ENCODE assay signal across 8 cellular contexts in the genomic region with DNA sequence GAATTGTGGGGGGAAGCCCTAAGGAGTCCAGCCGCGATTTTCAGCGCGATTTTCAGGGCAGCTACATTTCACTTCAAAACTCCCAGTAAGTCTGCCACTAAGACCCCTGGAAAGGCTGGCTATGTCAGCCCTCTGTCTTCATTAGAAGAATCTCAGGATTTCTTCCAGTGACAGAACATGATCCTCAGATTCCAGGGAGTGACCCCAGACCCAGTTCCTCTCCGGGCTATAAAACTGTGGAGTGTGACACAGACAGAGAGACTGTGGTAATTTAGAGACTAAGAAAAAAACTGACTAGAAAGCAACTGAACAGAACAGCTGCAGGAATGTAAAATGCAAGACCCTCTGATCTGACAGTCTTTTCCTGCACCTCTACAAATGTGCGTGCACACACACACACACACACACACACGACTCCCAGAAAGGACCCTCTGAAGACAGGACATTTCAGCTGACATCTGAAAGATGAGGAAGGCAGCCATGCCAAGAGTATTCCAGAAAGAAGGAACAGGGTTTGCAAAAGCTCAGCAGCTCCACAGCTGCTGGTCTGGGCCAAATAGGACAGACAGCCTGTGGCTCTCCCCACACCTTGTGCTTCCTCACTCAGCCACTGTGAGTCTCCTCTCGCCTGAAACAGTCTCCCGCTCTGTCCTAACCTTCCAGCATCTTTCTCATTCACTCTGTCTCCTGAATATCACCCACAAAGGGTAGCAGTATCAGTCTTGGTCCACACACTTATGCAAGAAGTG.
DNase-seq lines count a peak whose midpoint lies in the region; ATAC-seq and TF ChIP-seq lines count a peak whose summit lies in the region.

No MANE protein-coding gene starts in this region.

- no peaks in the 10 kb centered on the region for H3K36me3 Mint-ChIP-seq in CD4-positive, CD25-positive, alpha-beta regulatory T cell
- H3K36me3 Mint-ChIP-seq in activated naive CD8-positive, alpha-beta T cell treated with anti-CD3 and anti-CD28 coated beads, Interleukin-2, amount 50 U/mL, for 24 hours (ENCODE audit: low read depth), result no peaks in the 10 kb centered on the region

- 0 out of 2 replicates have a peak, but pooled peaks have one; percentile 29 for TF ChIP-seq CTCF in HEK293 (tag by site-specific recombination; IDR thresholded peaks at IDR 0.05)

- no peaks in the 10 kb centered on the region for H3K36me3 ChIP-seq in CD4-positive, CD25-positive, alpha-beta regulatory T cell (ENCODE audit: control insufficient read depth, insufficient read depth, low read length)
- H3K36me3 ChIP-seq in HEK293 (ENCODE audit: control insufficient read depth in 2 of 2, insufficient read depth in 1 of 2, low read length in 2 of 2), result no peaks in the 10 kb centered on the region

- H3K4me3 Mint-ChIP-seq in CD4-positive, CD25-positive, alpha-beta regulatory T cell, result peak overlapping the region; percentile 52 to 77 (median 66)
- no peak overlapping the region for H3K4me3 Mint-ChIP-seq in activated naive CD8-positive, alpha-beta T cell treated with anti-CD3 and anti-CD28 coated beads, Interleukin-2, amount 50 U/mL, for 24 hours

- peak in 1 of 3 donors; percentile 27 for DNase-seq in CD4-positive, CD25-positive, alpha-beta regulatory T cell
- no peak for DNase-seq in activated naive CD8-positive, alpha-beta T cell treated with anti-CD3 and anti-CD28 coated beads, Interleukin-2, amount 50 U/mL, for 24 hours
- DNase-seq in RPMI8226, result no peak
- no peak for DNase-seq in DMS79 treated with DMSO at 0.1 percent for 48 hours (lab: John Stamatoyannopoulos, UW)
- DNase-seq in activated gamma-delta T cell (lab: John Stamatoyannopoulos, UW), result no peak

- no peaks in the 10 kb centered on the region for H3K9me3 ChIP-seq in CD4-positive, CD25-positive, alpha-beta regulatory T cell (ENCODE audit: control insufficient read depth in 2 of 2, low read length in 2 of 2)
- H3K9me3 ChIP-seq in HEK293 (ENCODE audit: control insufficient read depth, insufficient read depth, low read depth, low read length), result no peaks in the 10 kb centered on the region

- H3K27me3 ChIP-seq in CD4-positive, CD25-positive, alpha-beta regulatory T cell (ENCODE audit: control insufficient read depth, insufficient read depth, low read length), result no peaks in the 10 kb centered on the region
- H3K27me3 ChIP-seq in layer of hippocampus (ENCODE audit: control insufficient read depth, insufficient read depth, low read length), result no peaks in the 10 kb centered on the region

- peaks cover 8% of the 10 kb centered on the region for H3K27me3 Mint-ChIP-seq in CD4-positive, CD25-positive, alpha-beta regulatory T cell
- H3K27me3 Mint-ChIP-seq in activated naive CD8-positive, alpha-beta T cell treated with anti-CD3 and anti-CD28 coated beads, Interleukin-2, amount 50 U/mL, for 24 hours, result no peaks in the 10 kb centered on the region

- H3K27ac Mint-ChIP-seq in CD4-positive, CD25-positive, alpha-beta regulatory T cell, result peak overlapping the region; percentile 93 to 97 (median 96)
- peak overlapping the region; percentile 29 for H3K27ac Mint-ChIP-seq in activated naive CD8-positive, alpha-beta T cell treated with anti-CD3 and anti-CD28 coated beads, Interleukin-2, amount 50 U/mL, for 24 hours

- peaks cover 0 to 2% (median 0%) of the 10 kb centered on the region in 7 donors for H3K9me3 Mint-ChIP-seq in CD4-positive, CD25-positive, alpha-beta regulatory T cell
- no peaks in the 10 kb centered on the region for H3K9me3 Mint-ChIP-seq in activated naive CD8-positive, alpha-beta T cell treated with anti-CD3 and anti-CD28 coated beads, Interleukin-2, amount 50 U/mL, for 24 hours

- peaks cover 39 to 86% (median 66%) of the 10 kb centered on the region in 4 donors for H3K4me1 Mint-ChIP-seq in CD4-positive, CD25-positive, alpha-beta regulatory T cell
- H3K4me1 Mint-ChIP-seq in activated naive CD8-positive, alpha-beta T cell treated with anti-CD3 and anti-CD28 coated beads, Interleukin-2, amount 50 U/mL, for 24 hours, result peaks cover 64% of the 10 kb centered on the region

- CTCF ChIA-PET in HEK293 (lab: Yijun Ruan, JAX), result interaction anchor here (0.5 to 2.2 kb wide), 3 partner anchors 18 to 832 kb away, joined by 3 to 9 read pairs (median 5); no protein-coding TSS in a partner anchor

- POLR2A ChIA-PET in HEK293 (lab: Yijun Ruan, JAX), result no interaction called here

- peak overlapping the region; percentile 75 for H3K27ac ChIP-seq in CD4-positive, CD25-positive, alpha-beta regulatory T cell (ENCODE audit: insufficient read depth, low read length, poor library complexity, severe bottlenecking)
- H3K27ac ChIP-seq in HEK293 (ENCODE audit: extremely low read depth, low read depth, low read length), result no peak overlapping the region
- H3K27ac ChIP-seq in layer of hippocampus (ENCODE audit: low read depth, low read length), result peak overlapping the region; percentile 11

- H3K4me3 ChIP-seq in CD4-positive, CD25-positive, alpha-beta regulatory T cell (ENCODE audit: low read depth, low read length), result peak overlapping the region; percentile 49
- no peak overlapping the region for H3K4me3 ChIP-seq in HEK293 (ENCODE audit: low read depth, low read length)

- ATAC-seq in CD4-positive, CD25-positive, alpha-beta regulatory T cell (ENCODE audit: low read depth in 2 of 2), result no peak
- no peak for ATAC-seq in activated naive CD8-positive, alpha-beta T cell treated with anti-CD3 and anti-CD28 coated beads, Interleukin-2, amount 50 U/mL, for 24 hours
- no peak for ATAC-seq in HG03196 (IDR thresholded peaks at IDR 0.05; ENCODE audit: unreplicated experiment)

- peaks cover 61% of the 10 kb centered on the region for H3K4me1 ChIP-seq in CD4-positive, CD25-positive, alpha-beta regulatory T cell (ENCODE audit: control insufficient read depth, insufficient read depth, low read length, poor library complexity, severe bottlenecking)
- H3K4me1 ChIP-seq in HEK293 (ENCODE audit: control insufficient read depth, insufficient read depth, low read length), result no peaks in the 10 kb centered on the region

TF ChIP-seq in HEK293, 187 proteins besides CTCF, POLR2A, EP300 and RAD21:
- TF ChIP-seq ZNF169 (tag by site-specific recombination; IDR thresholded peaks at IDR 0.05), result no peak
- no peak for TF ChIP-seq ZNF777 (tag by site-specific recombination; IDR thresholded peaks at IDR 0.05; ENCODE audit: borderline replicate concordance)
- no peak for TF ChIP-seq ZXDB (tag by site-specific recombination; IDR thresholded peaks at IDR 0.05)
- no peak for TF ChIP-seq ZNF701 (tag by site-specific recombination; IDR thresholded peaks at IDR 0.05)
- no peak for TF ChIP-seq KLF8 (tag by site-specific recombination; IDR thresholded peaks at IDR 0.05)
- no peak for TF ChIP-seq EGR2 (tag by site-specific recombination; IDR thresholded peaks at IDR 0.05; ENCODE audit: low read depth)
- TF ChIP-seq ZNF623 (tag by site-specific recombination; IDR thresholded peaks at IDR 0.05), result no peak
- TF ChIP-seq, protein P1, sequence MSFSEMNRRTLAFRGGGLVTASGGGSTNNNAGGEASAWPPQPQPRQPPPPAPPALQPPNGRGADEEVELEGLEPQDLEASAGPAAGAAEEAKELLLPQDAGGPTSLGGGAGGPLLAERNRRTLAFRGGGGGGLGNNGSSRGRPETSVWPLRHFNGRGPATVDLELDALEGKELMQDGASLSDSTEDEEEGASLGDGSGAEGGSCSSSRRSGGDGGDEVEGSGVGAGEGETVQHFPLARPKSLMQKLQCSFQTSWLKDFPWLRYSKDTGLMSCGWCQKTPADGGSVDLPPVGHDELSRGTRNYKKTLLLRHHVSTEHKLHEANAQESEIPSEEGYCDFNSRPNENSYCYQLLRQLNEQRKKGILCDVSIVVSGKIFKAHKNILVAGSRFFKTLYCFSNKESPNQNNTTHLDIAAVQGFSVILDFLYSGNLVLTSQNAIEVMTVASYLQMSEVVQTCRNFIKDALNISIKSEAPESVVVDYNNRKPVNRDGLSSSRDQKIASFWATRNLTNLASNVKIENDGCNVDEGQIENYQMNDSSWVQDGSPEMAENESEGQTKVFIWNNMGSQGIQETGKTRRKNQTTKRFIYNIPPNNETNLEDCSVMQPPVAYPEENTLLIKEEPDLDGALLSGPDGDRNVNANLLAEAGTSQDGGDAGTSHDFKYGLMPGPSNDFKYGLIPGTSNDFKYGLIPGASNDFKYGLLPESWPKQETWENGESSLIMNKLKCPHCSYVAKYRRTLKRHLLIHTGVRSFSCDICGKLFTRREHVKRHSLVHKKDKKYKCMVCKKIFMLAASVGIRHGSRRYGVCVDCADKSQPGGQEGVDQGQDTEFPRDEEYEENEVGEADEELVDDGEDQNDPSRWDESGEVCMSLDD (tag by site-specific recombination; IDR thresholded peaks at IDR 0.05), result no peak
- TF ChIP-seq ZIC2 (tag by site-specific recombination; IDR thresholded peaks at IDR 0.05), result no peak
- TF ChIP-seq ZNF10 (tag by site-specific recombination; IDR thresholded peaks at IDR 0.05), result no peak
TF ChIP-seq in HEK293: peak in this region for 0.
